In genomic region chr11:65275906-65276305, GRCh38 we compare ENCODE assay signal across 1 cellular context.
A peak's percentile ranks its signal among the peaks of the same experiment; 100 is the strongest.
TF ChIP-seq lines count a peak whose summit lies in the region.

No MANE protein-coding gene starts in this region.

TF ChIP-seq in liver, 16 proteins besides CTCF, POLR2A, EP300 and RAD21:
- peak; percentile 16 for TF ChIP-seq SP1 (IDR thresholded peaks at IDR 0.05)
- TF ChIP-seq, protein P1, sequence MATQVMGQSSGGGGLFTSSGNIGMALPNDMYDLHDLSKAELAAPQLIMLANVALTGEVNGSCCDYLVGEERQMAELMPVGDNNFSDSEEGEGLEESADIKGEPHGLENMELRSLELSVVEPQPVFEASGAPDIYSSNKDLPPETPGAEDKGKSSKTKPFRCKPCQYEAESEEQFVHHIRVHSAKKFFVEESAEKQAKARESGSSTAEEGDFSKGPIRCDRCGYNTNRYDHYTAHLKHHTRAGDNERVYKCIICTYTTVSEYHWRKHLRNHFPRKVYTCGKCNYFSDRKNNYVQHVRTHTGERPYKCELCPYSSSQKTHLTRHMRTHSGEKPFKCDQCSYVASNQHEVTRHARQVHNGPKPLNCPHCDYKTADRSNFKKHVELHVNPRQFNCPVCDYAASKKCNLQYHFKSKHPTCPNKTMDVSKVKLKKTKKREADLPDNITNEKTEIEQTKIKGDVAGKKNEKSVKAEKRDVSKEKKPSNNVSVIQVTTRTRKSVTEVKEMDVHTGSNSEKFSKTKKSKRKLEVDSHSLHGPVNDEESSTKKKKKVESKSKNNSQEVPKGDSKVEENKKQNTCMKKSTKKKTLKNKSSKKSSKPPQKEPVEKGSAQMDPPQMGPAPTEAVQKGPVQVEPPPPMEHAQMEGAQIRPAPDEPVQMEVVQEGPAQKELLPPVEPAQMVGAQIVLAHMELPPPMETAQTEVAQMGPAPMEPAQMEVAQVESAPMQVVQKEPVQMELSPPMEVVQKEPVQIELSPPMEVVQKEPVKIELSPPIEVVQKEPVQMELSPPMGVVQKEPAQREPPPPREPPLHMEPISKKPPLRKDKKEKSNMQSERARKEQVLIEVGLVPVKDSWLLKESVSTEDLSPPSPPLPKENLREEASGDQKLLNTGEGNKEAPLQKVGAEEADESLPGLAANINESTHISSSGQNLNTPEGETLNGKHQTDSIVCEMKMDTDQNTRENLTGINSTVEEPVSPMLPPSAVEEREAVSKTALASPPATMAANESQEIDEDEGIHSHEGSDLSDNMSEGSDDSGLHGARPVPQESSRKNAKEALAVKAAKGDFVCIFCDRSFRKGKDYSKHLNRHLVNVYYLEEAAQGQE (IDR thresholded peaks at IDR 0.05): no peak
- TF ChIP-seq TAF1 (conservative IDR thresholded peaks at IDR 0.05): no peak
